33 cellular contexts compared by ENCODE assay signal in genomic region chr11:57353024-57353423, GRCh38. TPM values are rescaled to one million over a fixed set of nuclear protein-coding genes. Genes with fewer than 3 reads are reported as not detected.
"Had no signal": no experiment of that assay in that cellular context is flagged by ENCODE, and none has a peak within 500 bp of the region (broad histone marks: within the 10 kb centered on the region; RNA-seq: fewer than 3 reads in every experiment).

No MANE protein-coding gene starts in this region.

- H3K4me2 ChIP-seq: hepatocyte had no signal

- H3K79me2 ChIP-seq: hepatocyte had no signal

- H3K36me3 Mint-ChIP-seq: activated CD4-positive, alpha-beta memory T cell treated with anti-CD3 and anti-CD28 coated beads for 36 hours; T-cell had no signal

- H3K9me3 ChIP-seq: esophagus squamous epithelium, pancreas, psoas muscle, sigmoid colon, stomach, tibial artery, upper lobe of right lung had no signal

- H3K4me3 ChIP-seq: esophagus squamous epithelium, hepatocyte, pancreas, psoas muscle, sigmoid colon, stomach, tibial artery, upper lobe of right lung had no signal

- H3K27ac Mint-ChIP-seq: activated CD4-positive, alpha-beta memory T cell treated with anti-CD3 and anti-CD28 coated beads for 36 hours; activated CD4-positive, alpha-beta T cell treated with anti-CD3 and anti-CD28 coated beads, Interleukin-2, amount 10 ng/mL, durations not matched to agents 24 days and 14 days; activated T-helper 17 cell treated with anti-CD3 and anti-CD28 coated beads, Interleukin-2, amount 50 U/mL, for 72 hours; naive thymus-derived CD8-positive, alpha-beta T cell; stimulated activated memory B cell treated with anti-CD40 and anti-IgM and Interleukin-4, amounts not matched to agents 10 μg/mL and 1 μg/mL and 100 μg/mL, for 72 hours; T-cell had no signal

- H3K36me3 ChIP-seq: esophagus squamous epithelium, pancreas, sigmoid colon, stomach, tibial artery, upper lobe of right lung had no signal

- DNase-seq: activated CD4-positive, alpha-beta memory T cell treated with anti-CD3 and anti-CD28 coated beads for 36 hours; activated CD4-positive, alpha-beta T cell treated with anti-CD3 and anti-CD28 coated beads, Interleukin-2, amount 10 ng/mL, durations not matched to agents 24 days and 14 days; activated CD4-positive, CD25-positive, alpha-beta regulatory T cell treated with anti-CD3 and anti-CD28 coated beads, Interleukin-2, amount 50 U/mL, for 72 hours; activated CD8-positive, alpha-beta memory T cell treated with anti-CD3 and anti-CD28 coated beads, Interleukin-2, amount 50 U/mL, for 48 hours; activated gamma-delta T cell treated with Interleukin-2 at 50 U/mL for 16 hours; activated naive CD4-positive, alpha-beta T cell treated with anti-CD3 and anti-CD28 coated beads, Interleukin-2, amount 50 U/mL, for 16 hours; activated T-cell treated with anti-CD3 and anti-CD28 coated beads, Interleukin-2, amount 50 U/mL, for 4 hours; amniotic stem cell; caudate nucleus; cortex of kidney; esophagus squamous epithelium; foreskin melanocyte; islet precursor cell; left ventricle myocardium superior; midbrain; naive thymus-derived CD8-positive, alpha-beta T cell; nucleus accumbens; pancreas; psoas muscle; sigmoid colon; small intestine; stimulated activated CD4-positive, alpha-beta T cell treated with anti-CD3 and anti-CD28 coated beads, Interleukin-4, amount 100 ng/mL, for 24 hours; stomach; T-cell; tibial artery; upper lobe of right lung had no signal

- H3K9me3 Mint-ChIP-seq: activated CD4-positive, alpha-beta T cell treated with anti-CD3 and anti-CD28 coated beads, Interleukin-2, amount 10 ng/mL, durations not matched to agents 24 days and 14 days; activated T-helper 17 cell treated with anti-CD3 and anti-CD28 coated beads, Interleukin-2, amount 50 U/mL, for 72 hours had no signal

- H3K27ac ChIP-seq: hepatocyte, pancreas, psoas muscle, sigmoid colon, stomach, tibial artery, upper lobe of right lung had no signal

- H3K27me3 ChIP-seq: esophagus squamous epithelium, hepatocyte, pancreas, sigmoid colon, stomach, tibial artery, upper lobe of right lung had no signal

- H2AFZ ChIP-seq: hepatocyte had no signal

- ATAC-seq: activated T-cell treated with anti-CD3 and anti-CD28 coated beads, Interleukin-2, amount 50 U/mL, for 4 hours; activated T-helper 17 cell treated with anti-CD3 and anti-CD28 coated beads, Interleukin-2, amount 50 U/mL, for 72 hours; left ventricle myocardium superior; naive thymus-derived CD8-positive, alpha-beta T cell; pancreas; psoas muscle; stimulated activated memory B cell treated with anti-CD40 and anti-IgM and Interleukin-4, amounts not matched to agents 10 μg/mL and 1 μg/mL and 100 μg/mL, for 72 hours; T-cell had no signal

- H3K4me1 Mint-ChIP-seq: activated T-helper 17 cell treated with anti-CD3 and anti-CD28 coated beads, Interleukin-2, amount 50 U/mL, for 72 hours; stimulated activated memory B cell treated with anti-CD40 and anti-IgM and Interleukin-4, amounts not matched to agents 10 μg/mL and 1 μg/mL and 100 μg/mL, for 72 hours had no signal

- H3K4me3 Mint-ChIP-seq: activated CD4-positive, alpha-beta memory T cell treated with anti-CD3 and anti-CD28 coated beads for 36 hours; activated CD4-positive, alpha-beta T cell treated with anti-CD3 and anti-CD28 coated beads, Interleukin-2, amount 10 ng/mL, durations not matched to agents 24 days and 14 days; activated T-cell treated with anti-CD3 and anti-CD28 coated beads, Interleukin-2, amount 50 U/mL, for 4 hours; activated T-helper 17 cell treated with anti-CD3 and anti-CD28 coated beads, Interleukin-2, amount 50 U/mL, for 72 hours; naive thymus-derived CD8-positive, alpha-beta T cell; stimulated activated memory B cell treated with anti-CD40 and anti-IgM and Interleukin-4, amounts not matched to agents 10 μg/mL and 1 μg/mL and 100 μg/mL, for 72 hours; T-cell had no signal

RNA-seq across cellular contexts. Expression of gene P2RX3, which starts 14.9 kb away (rescaled TPM):
- total RNA-seq: activated CD4-positive, alpha-beta memory T cell treated with anti-CD3 and anti-CD28 coated beads for 36 hours; activated CD4-positive, alpha-beta T cell treated with anti-CD3 and anti-CD28 coated beads, Interleukin-2, amount 10 ng/mL, durations not matched to agents 24 days and 14 days; activated T-cell treated with anti-CD3 and anti-CD28 coated beads, Interleukin-2, amount 50 U/mL, for 4 hours; activated T-helper 17 cell treated with anti-CD3 and anti-CD28 coated beads, Interleukin-2, amount 50 U/mL, for 72 hours; astrocyte; chondrocyte; esophagus squamous epithelium; hepatocyte; lung microvascular endothelial cell; naive thymus-derived CD8-positive, alpha-beta T cell; T-cell; T-helper 2 cell treated with Interferon-gamma antibody and Interleukin-4, amounts not matched to agents 100 ng/mL and 5 ng/mL, for 36 hours; upper lobe of right lung had no signal
- polyA plus RNA-seq: hepatocyte; naive thymus-derived CD8-positive, alpha-beta T cell; stomach had no signal

RNA-seq across cellular contexts. Expression of gene PRG3, which starts 27.9 kb away (rescaled TPM):
- total RNA-seq: activated CD4-positive, alpha-beta memory T cell treated with anti-CD3 and anti-CD28 coated beads for 36 hours; activated CD4-positive, alpha-beta T cell treated with anti-CD3 and anti-CD28 coated beads, Interleukin-2, amount 10 ng/mL, durations not matched to agents 24 days and 14 days; activated T-cell treated with anti-CD3 and anti-CD28 coated beads, Interleukin-2, amount 50 U/mL, for 4 hours; activated T-helper 17 cell treated with anti-CD3 and anti-CD28 coated beads, Interleukin-2, amount 50 U/mL, for 72 hours; astrocyte; chondrocyte; esophagus squamous epithelium; hepatocyte; left ventricle myocardium superior; lung microvascular endothelial cell; naive thymus-derived CD8-positive, alpha-beta T cell; pancreas; psoas muscle; sigmoid colon; stomach; T-cell; T-helper 2 cell treated with Interferon-gamma antibody and Interleukin-4, amounts not matched to agents 100 ng/mL and 5 ng/mL, for 36 hours; upper lobe of right lung had no signal
- polyA plus RNA-seq: hepatocyte; naive thymus-derived CD8-positive, alpha-beta T cell; pancreas; psoas muscle; sigmoid colon; small intestine; stomach had no signal

RNA-seq across cellular contexts. Expression of gene PRG2, which starts 37.4 kb away (rescaled TPM):
- total RNA-seq: astrocyte; chondrocyte; esophagus squamous epithelium; hepatocyte; left ventricle myocardium superior; lung microvascular endothelial cell; naive thymus-derived CD8-positive, alpha-beta T cell; pancreas; sigmoid colon; upper lobe of right lung had no signal
- polyA plus RNA-seq: hepatocyte; naive thymus-derived CD8-positive, alpha-beta T cell; psoas muscle; sigmoid colon had no signal
